Comparison of ENCODE assay signal across 8 cellular contexts in genomic region chr10:87504667-87505365, GRCh38. TPM values are rescaled to one million over a fixed set of nuclear protein-coding genes. Genes with fewer than 3 reads are reported as not detected.
DNase-seq lines count a peak whose midpoint lies in the region; ATAC-seq and TF ChIP-seq lines count a peak whose summit lies in the region.

Gene MINPP1, plus strand, starts transcription at chr10:87504893. Its CDS starts 23 bp downstream, at chr10:87504916.

- no peak for TF ChIP-seq CTCF in DND-41 (IDR thresholded peaks at IDR 0.05; ENCODE audit: borderline replicate concordance, extremely low read depth, low read length, poor library complexity, severe bottlenecking)
- no peak for TF ChIP-seq CTCF in IMR-90 (conservative IDR thresholded peaks at IDR 0.05; ENCODE audit: low read depth, low read length)
- TF ChIP-seq CTCF in RWPE1 (conservative IDR thresholded peaks at IDR 0.05; ENCODE audit: low read depth): no peak
- TF ChIP-seq CTCF in fibroblast of pulmonary artery (IDR thresholded peaks at IDR 0.05; ENCODE audit: low read length, missing control alignments): no peak
- TF ChIP-seq CTCF in natural killer cell (IDR thresholded peaks at IDR 0.05): no peak

- in situ Hi-C loops in IMR-90 (cut with MboI; ENCODE audit: low sequenced_read_pairs): loop anchor here (25.0 kb wide), 1 partner anchor 293 kb away; no protein-coding TSS in a partner anchor

- H2AK5ac ChIP-seq in IMR-90 (ENCODE audit: low read depth, low read length): peak within 1 kb of the TSS; percentile 20

- H3K4me1 ChIP-seq in DND-41 (ENCODE audit: insufficient read depth, low read length): peaks cover 28% of the 10 kb centered on the region
- peaks cover 1% of the 10 kb centered on the region; the same call in 1 of the 2 replicates for H3K4me1 ChIP-seq in IMR-90 (ENCODE audit: control insufficient read depth, insufficient read depth, low read length)

- no peaks in the 10 kb centered on the region for H3K36me3 ChIP-seq in DND-41 (ENCODE audit: insufficient read depth, low read length)
- H3K36me3 ChIP-seq in IMR-90 (ENCODE audit: control insufficient read depth, insufficient read depth, low read length): no peaks in the 10 kb centered on the region

- H2AFZ ChIP-seq in DND-41 (ENCODE audit: low read depth, low read length) (peak within 1 kb of the TSS; percentile 69), IMR-90 (replicated peaks; ENCODE audit: low read length, poor library complexity) (peak within 1 kb of the TSS; percentile 98)

- H3K4me3 ChIP-seq in DND-41 (ENCODE audit: low read depth in 1 of 2, low read length in 2 of 2): peak within 1 kb of the TSS; percentile 37 to 73; a peak in 3 of 4 replicates
- H3K4me3 ChIP-seq in IMR-90 (ENCODE audit: insufficient read depth, low read depth, low read length): peak within 1 kb of the TSS; percentile 83
- peak within 1 kb of the TSS; percentile 87 for H3K4me3 ChIP-seq in fibroblast of pulmonary artery (replicated peaks; ENCODE audit: low read depth, low read length)

- no peak within 1 kb of the TSS for H2BK15ac ChIP-seq in IMR-90 (ENCODE audit: low read depth, low read length)

- peak; percentile 89 for ATAC-seq in DND-41 (ENCODE audit: insufficient read depth, low read depth)
- peak; percentile 88 for ATAC-seq in GM21529 (IDR thresholded peaks at IDR 0.05; ENCODE audit: unreplicated experiment)
- peak; percentile 96 for ATAC-seq in IMR-90 (ENCODE audit: low read depth)
- peak; percentile 81 to 88 (median 81) for ATAC-seq in natural killer cell
- peak; percentile 92 for ATAC-seq in stimulated activated naive CD8-positive, alpha-beta T cell treated with anti-CD3 and anti-CD28 coated beads, Interleukin-15, amount 100 ng/mL, for 72 hours

- DNase-seq in DND-41: peak; percentile 65
- peak; percentile 84 for DNase-seq in IMR-90
- DNase-seq in RWPE1 (ENCODE audit: low spot score): peak; percentile 86
- peak; percentile 49 for DNase-seq in activated effector memory CD4-positive, alpha-beta T cell treated with Interleukin-2 at 50 U/mL for 16 hours
- peak; percentile 80 for DNase-seq in fibroblast of pulmonary artery (ENCODE audit: low read depth)
- peak; percentile 53 for DNase-seq in natural killer cell
- peak; percentile 81 to 88 for DNase-seq in stimulated activated naive CD8-positive, alpha-beta T cell treated with anti-CD3 and anti-CD28 coated beads, Interleukin-15, amount 100 ng/mL, for 72 hours

- H3K9ac ChIP-seq in DND-41 (ENCODE audit: low read depth, low read length): peak within 1 kb of the TSS; percentile 63
- H3K9ac ChIP-seq in IMR-90 (ENCODE audit: low read depth, low read length): peak within 1 kb of the TSS; percentile 89

- peaks cover 14 to 19% of the 10 kb centered on the region in 2 donors for H3K4me1 Mint-ChIP-seq in natural killer cell
- peaks cover 24% of the 10 kb centered on the region for H3K4me1 Mint-ChIP-seq in stimulated activated naive CD8-positive, alpha-beta T cell treated with anti-CD3 and anti-CD28 coated beads, Interleukin-15, amount 100 ng/mL, for 72 hours

- peaks cover 16 to 36% of the 10 kb centered on the region in 2 experiments for H3K79me1 ChIP-seq in IMR-90 (ENCODE audit: low read depth in 1 of 2, low read length in 2 of 2)

- H3K56ac ChIP-seq in IMR-90 (ENCODE audit: extremely low read depth, insufficient read depth, low read length): peak within 1 kb of the TSS; percentile 93

- H3K9me3 ChIP-seq in DND-41 (ENCODE audit: insufficient read depth, low read length, severe bottlenecking) (no peaks in the 10 kb centered on the region), IMR-90 (ENCODE audit: control insufficient read depth, insufficient read depth, low read length) (no peaks in the 10 kb centered on the region)

- peak within 1 kb of the TSS; percentile 67 for H3K18ac ChIP-seq in IMR-90 (ENCODE audit: low read depth, low read length)

- no peaks in the 10 kb centered on the region; the same call in 1 of the 2 replicates for H3K9me1 ChIP-seq in IMR-90 (ENCODE audit: insufficient read depth, low read length)

- H3K27ac ChIP-seq in DND-41 (ENCODE audit: low read length): no peak within 1 kb of the TSS; the same call in 1 of the 2 replicates
- peak within 1 kb of the TSS; percentile 87 for H3K27ac ChIP-seq in IMR-90 (ENCODE audit: insufficient read depth, low read length)
- peak within 1 kb of the TSS; percentile 88 for H3K27ac ChIP-seq in RWPE1

- H3K27me3 Mint-ChIP-seq in natural killer cell (ENCODE audit: low read depth in 2 of 2): peaks cover 10 to 18% of the 10 kb centered on the region in 2 donors
- H3K27me3 Mint-ChIP-seq in stimulated activated naive CD8-positive, alpha-beta T cell treated with anti-CD3 and anti-CD28 coated beads, Interleukin-15, amount 100 ng/mL, for 72 hours: peaks cover 10% of the 10 kb centered on the region

- H3K4ac ChIP-seq in IMR-90 (ENCODE audit: low read depth, low read length): peak within 1 kb of the TSS; percentile 95

- intact Hi-C loops in IMR-90 (cut with micrococcal nuclease): loop anchor here (5.0 kb wide), 1 partner anchor 163 kb away; no protein-coding TSS in a partner anchor
- intact Hi-C loops in natural killer cell (cut with micrococcal nuclease): no loop called here

- peak within 1 kb of the TSS; percentile 82 for H4K91ac ChIP-seq in IMR-90 (ENCODE audit: insufficient read depth, low read depth, low read length)

- H4K8ac ChIP-seq in IMR-90 (ENCODE audit: low read depth in 2 of 2, low read length in 2 of 2): peak within 1 kb of the TSS; percentile 88 to 97

- POLR2A ChIA-PET in IMR-90 (lab: Charles Lee; ENCODE audit: unreplicated experiment): interaction anchor here (1.1 kb wide), 1 partner anchor 9 kb away, joined by 3 read pairs; no protein-coding TSS in a partner anchor
- POLR2A ChIA-PET in RWPE1 (lab: Yijun Ruan, JAX; ENCODE audit: low non-redundant PET): no interaction called here

- peak within 1 kb of the TSS; percentile 86 for H3K4me3 Mint-ChIP-seq in natural killer cell
- H3K4me3 Mint-ChIP-seq in stimulated activated naive CD8-positive, alpha-beta T cell treated with anti-CD3 and anti-CD28 coated beads, Interleukin-15, amount 100 ng/mL, for 72 hours: peak within 1 kb of the TSS; percentile 90 to 92

- CTCF ChIA-PET in IMR-90 (lab: Yijun Ruan, JAX) (interaction anchor here (0.5 kb wide), 1 partner anchor 76 kb away, joined by 7 read pairs; no protein-coding TSS in a partner anchor), RWPE1 (lab: Yijun Ruan, JAX) (no interaction called here)

- WGBS in IMR-90 (ENCODE audit: extremely low coverage in 2 of 2, insufficient read length in 1 of 2), 2 experiments: 0% methylated on average over 47 of the region's 71 CpGs; no CpG with 5 or more reads in 1 of the 2 experiments

- dilution Hi-C loops in IMR-90 (cut with HindIII; ENCODE audit: low sequenced_read_pairs, unreplicated experiment): no loop called here

- 0 out of 2 replicates have a peak within 1 kb of the TSS, but pooled peaks have one; percentile 59 for H2BK20ac ChIP-seq in IMR-90 (ENCODE audit: low read depth, low read length)

- H2BK120ac ChIP-seq in IMR-90 (ENCODE audit: low read depth, low read length): peak within 1 kb of the TSS; percentile 58

- peak within 1 kb of the TSS; percentile 38 for H2AK9ac ChIP-seq in IMR-90 (replicated peaks; ENCODE audit: low read depth, low read length, poor library complexity)

- H3K27me3 ChIP-seq in DND-41 (ENCODE audit: insufficient read depth, low read length, poor library complexity) (peaks cover 26% of the 10 kb centered on the region), IMR-90 (ENCODE audit: control insufficient read depth, insufficient read depth, low read length) (no peaks in the 10 kb centered on the region)

- no peaks in the 10 kb centered on the region for H3K79me2 ChIP-seq in DND-41 (ENCODE audit: insufficient read depth, low read length)

- peak within 1 kb of the TSS; percentile 98 for H3K23ac ChIP-seq in IMR-90 (ENCODE audit: low read depth, low read length)

- TF ChIP-seq RAD21 in IMR-90 (IDR thresholded peaks at IDR 0.05; ENCODE audit: low read length): no peak

- H3K4me2 ChIP-seq in DND-41 (ENCODE audit: insufficient read depth, low read length) (peak within 1 kb of the TSS; percentile 68), IMR-90 (ENCODE audit: low read depth, low read length) (peak within 1 kb of the TSS; percentile 97)

- H2BK5ac ChIP-seq in IMR-90 (ENCODE audit: low read depth, low read length, poor library complexity, severe bottlenecking): peak within 1 kb of the TSS; percentile 87

- peak; percentile 63 for TF ChIP-seq POLR2A in IMR-90 (IDR thresholded peaks at IDR 0.05; ENCODE audit: low read depth, low read length)

- no peaks in the 10 kb centered on the region for H4K20me1 ChIP-seq in DND-41 (ENCODE audit: insufficient read depth, low read length)
- H4K20me1 ChIP-seq in IMR-90 (ENCODE audit: insufficient read depth, low read length): no peaks in the 10 kb centered on the region; the same call in 1 of the 2 replicates

- H3K27ac Mint-ChIP-seq in natural killer cell: peak within 1 kb of the TSS; percentile 42 to 88
- H3K27ac Mint-ChIP-seq in stimulated activated naive CD8-positive, alpha-beta T cell treated with anti-CD3 and anti-CD28 coated beads, Interleukin-15, amount 100 ng/mL, for 72 hours: peak within 1 kb of the TSS; percentile 88 to 92

- TSS peak; percentile 77 for BruUV-seq in IMR-90 (replicated peaks; lab: Mats Ljungman, UMichigan)

- H3K36me3 Mint-ChIP-seq in natural killer cell: peaks cover 6% of the 10 kb centered on the region

- no peaks in the 10 kb centered on the region for H3K9me3 Mint-ChIP-seq in natural killer cell
- no peaks in the 10 kb centered on the region for H3K9me3 Mint-ChIP-seq in stimulated activated naive CD8-positive, alpha-beta T cell treated with anti-CD3 and anti-CD28 coated beads, Interleukin-15, amount 100 ng/mL, for 72 hours

- peak within 1 kb of the TSS; percentile 94 for H4K5ac ChIP-seq in IMR-90 (ENCODE audit: low read depth, low read length)

- peak within 1 kb of the TSS; percentile 99 for H3K14ac ChIP-seq in IMR-90 (replicated peaks; ENCODE audit: low read depth, low read length)

TF ChIP-seq in IMR-90, 13 proteins besides CTCF, POLR2A, EP300 and RAD21:
- TF ChIP-seq USF2 (IDR thresholded peaks at IDR 0.05; ENCODE audit: low read depth, low read length) (no peak), CEBPB (IDR thresholded peaks at IDR 0.05; ENCODE audit: low read depth, low read length) (no peak), MAZ (IDR thresholded peaks at IDR 0.05; ENCODE audit: borderline replicate concordance, low read depth, low read length) (peak; percentile 63; the same call in 1 of the 2 replicates), CHD1 (IDR thresholded peaks at IDR 0.05; ENCODE audit: low read depth, low read length) (no peak)

RNA-seq across cellular contexts. Expression of gene MINPP1, which starts in this region (rescaled TPM):
- total RNA-seq in IMR-90 (2012; rRNA removed): 11.7 and 16.9 TPM in 2 replicates
- 14.3 and 14.4 TPM in 2 replicates for polyA plus RNA-seq in IMR-90 (2012; rRNA removed)
- 7.3 and 12.3 TPM in 2 replicates for polyA plus RNA-seq in IMR-90 (2012; cell fraction: cytosol; rRNA removed)
- polyA plus RNA-seq in IMR-90 (2012; cell fraction: nucleus; rRNA removed; ENCODE audit: low replicate concordance): 7.2 and 10.0 TPM in 2 replicates
- total RNA-seq in natural killer cell: 1 to 10 TPM; 3.6 to 5.8 (median 5.4) TPM
